In the genomic region with DNA sequence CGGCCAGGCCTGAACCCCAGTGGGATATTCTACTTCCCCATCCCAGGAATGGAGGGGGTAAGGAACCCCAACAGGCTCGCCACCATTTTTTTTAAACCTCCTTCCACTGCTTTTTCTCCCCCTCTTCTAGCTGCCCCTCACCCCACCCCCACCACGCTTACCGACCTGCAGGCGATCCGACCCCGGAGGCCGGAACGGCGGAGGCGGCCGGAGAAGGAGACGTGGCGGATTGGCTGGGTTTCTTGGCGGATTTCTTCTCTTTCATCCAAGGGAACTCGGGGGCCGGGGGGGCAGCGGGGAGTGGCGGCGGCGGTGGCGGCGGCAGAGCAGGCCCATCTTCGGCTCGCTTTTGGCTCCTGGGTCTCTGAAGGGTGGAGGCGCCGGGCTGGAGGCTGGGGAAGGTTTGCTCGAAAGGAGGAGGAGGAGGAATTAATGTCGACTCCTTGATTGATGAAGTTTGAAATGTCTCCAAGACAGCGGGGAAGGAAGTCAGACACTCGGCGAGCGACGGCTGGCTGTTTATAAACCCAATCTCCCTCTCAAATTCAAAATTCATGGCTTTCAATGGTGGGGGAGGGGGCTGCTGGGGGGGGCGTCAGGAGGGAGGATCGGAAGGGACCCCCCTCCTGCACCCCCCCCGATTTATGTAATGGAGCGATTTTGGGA, we compare ENCODE assay signal across 8 cellular contexts. TPM values are rescaled to one million over a fixed set of nuclear protein-coding genes. Genes with fewer than 3 reads are reported as not detected.
A peak's percentile ranks its signal among the peaks of the same experiment; 100 is the strongest.
DNase-seq lines count a peak whose midpoint lies in the region; TF ChIP-seq lines count a peak whose summit lies in the region.

No MANE protein-coding gene starts in this region.

- DNase-seq in ELR (ENCODE audit: low read depth) (peak; percentile 39), NCI-H69 (lab: John Stamatoyannopoulos, UW) (peak; percentile 80), amniotic epithelial cell (ENCODE audit: low read depth) (peak; percentile 94), immature natural killer cell (peak; percentile 32 to 47 (median 41)), spleen (no peak), RPMI8226 (no peak), dorsolateral prefrontal cortex (no peak), NCI-H1048 (lab: John Stamatoyannopoulos, UW) (no peak)

- H3K27ac ChIP-seq in spleen (peak overlapping the region; percentile 85 to 94 (median 88)), dorsolateral prefrontal cortex (peak overlapping the region in 1 of 59 donors; percentile 47)

- peaks cover 0 to 7% (median 0%) of the 10 kb centered on the region in 3 donors for H3K36me3 Mint-ChIP-seq in immature natural killer cell

- peaks cover 0 to 1% (median 0%) of the 10 kb centered on the region in 6 donors for H3K9me3 Mint-ChIP-seq in immature natural killer cell

- H3K4me1 ChIP-seq in spleen = peaks cover 2 to 94% (median 48%) of the 10 kb centered on the region in 6 donors

- H3K36me3 ChIP-seq in spleen = no peaks in the 10 kb centered on the region

- TF ChIP-seq CTCF in spleen (IDR thresholded peaks at IDR 0.05 in 8 of 11, conservative IDR thresholded peaks at IDR 0.05 in 3 of 11) (no peak), dorsolateral prefrontal cortex (IDR thresholded peaks at IDR 0.05 in 54 of 56, conservative IDR thresholded peaks at IDR 0.05 in 2 of 56; ENCODE audit: low read depth in 1 of 56, partially characterized antibody in 56 of 56) (no peak)

- H3K27ac Mint-ChIP-seq in immature natural killer cell = peak overlapping the region; percentile 85 to 99 (median 94)

- intact Hi-C loops in spleen (cut with DNase I; ENCODE audit: low total_unique reads) = no loop called here
- intact Hi-C loops in dorsolateral prefrontal cortex (cut with DNase I) = no loop called here

- H3K4me3 ChIP-seq in spleen = peak overlapping the region; percentile 48 to 79 (median 67)
- H3K4me3 ChIP-seq in dorsolateral prefrontal cortex = peak overlapping the region in 12 of 59 donors; percentile 1 to 47 (median 16)

- H3K9me3 ChIP-seq in spleen = no peaks in the 10 kb centered on the region

- peak overlapping the region; percentile 92 to 99 (median 95) for H3K4me3 Mint-ChIP-seq in immature natural killer cell

- no peak for TF ChIP-seq POLR2A in spleen (IDR thresholded peaks at IDR 0.05)

- H3K4me1 Mint-ChIP-seq in immature natural killer cell = peaks cover 73 to 80% of the 10 kb centered on the region in 2 donors

- peaks cover 0 to 84% (median 37%) of the 10 kb centered on the region in 7 donors for H3K27me3 ChIP-seq in spleen (replicated peaks in 1 of 7)
- H3K27me3 ChIP-seq in dorsolateral prefrontal cortex = peaks cover 19 to 100% (median 99%) of the 10 kb centered on the region in 45 donors

- H3K27me3 Mint-ChIP-seq in immature natural killer cell (ENCODE audit: low read depth in 3 of 3) = peaks cover 6 to 24% (median 7%) of the 10 kb centered on the region in 3 donors

- WGBS in spleen, 5 donors = 3 to 7% (median 4%) methylated on average over 37 to 38 of the region's 38 CpGs

RNA-seq across cellular contexts. Expression of a gene that starts 0.4 kb away (rescaled TPM):
- polyA plus RNA-seq in immature natural killer cell = 10 to 100 TPM; 15.9 to 32.6 (median 18.3) TPM
- total RNA-seq in spleen = 10 to 100 TPM in 4 of 7 donors, 1 to 10 TPM in 3; 5.9 to 21.9 (median 10.2) TPM
- 1 to 10 TPM; 7.2 to 8.2 (median 8.0) TPM for polyA plus RNA-seq in spleen
- total RNA-seq in dorsolateral prefrontal cortex = 1 to 10 TPM in 8 of 120 experiments, under 1 TPM in 20, not detected in 92; 0.26 to 1.7 (median 0.62) TPM

RNA-seq across cellular contexts. Expression of a gene that starts 13.7 kb away (rescaled TPM):
- not detected for polyA plus RNA-seq in immature natural killer cell
- total RNA-seq in spleen = not detected
- polyA plus RNA-seq in spleen = under 1 TPM in 1 of 3 donors, not detected in 2; 0.06 TPM
- not detected for total RNA-seq in dorsolateral prefrontal cortex

RNA-seq across cellular contexts. Expression of a gene that starts 33.7 kb away (rescaled TPM):
- under 1 TPM in 2 of 3 donors, not detected in 1; 0.14 to 0.53 TPM for polyA plus RNA-seq in immature natural killer cell
- 1 to 10 TPM; 1.9 to 6.4 (median 3.6) TPM for total RNA-seq in spleen
- polyA plus RNA-seq in spleen = 1 to 10 TPM; 2.3 to 2.7 (median 2.4) TPM
- total RNA-seq in dorsolateral prefrontal cortex = under 1 TPM in 9 of 120 experiments, not detected in 111; 0.13 to 0.32 (median 0.21) TPM

RNA-seq across cellular contexts. Expression of a gene that starts 45.6 kb away (rescaled TPM):
- under 1 TPM in 2 of 3 donors, not detected in 1; 0.26 to 0.45 TPM for polyA plus RNA-seq in immature natural killer cell
- total RNA-seq in spleen = 10 to 100 TPM in 4 of 7 donors, 1 to 10 TPM in 3; 6.8 to 23.1 (median 10.4) TPM
- 1 to 10 TPM; 3.6 to 7.8 (median 6.5) TPM for polyA plus RNA-seq in spleen
- total RNA-seq in dorsolateral prefrontal cortex = 1 to 10 TPM in 2 of 120 experiments, under 1 TPM in 18, not detected in 100; 0.11 to 1.4 (median 0.58) TPM

RNA-seq across cellular contexts. Expression of a gene that starts 49.1 kb away (rescaled TPM):
- polyA plus RNA-seq in immature natural killer cell = not detected
- 1 to 10 TPM in 3 of 7 donors, under 1 TPM in 4; 0.43 to 2.6 (median 0.67) TPM for total RNA-seq in spleen
- polyA plus RNA-seq in spleen = 1 to 10 TPM in 2 of 3 donors, under 1 TPM in 1; 0.91 to 1.5 (median 1.3) TPM
- total RNA-seq in dorsolateral prefrontal cortex = under 1 TPM in 1 of 120 experiments, not detected in 119; 0.23 TPM

Comparison
In these comparisons a context has a peak if more than half of its experiments do, and no peak if none do; other contexts are left out.
1. DNase-seq: peak in ELR (single experiment), NCI-H69 (single experiment), amniotic epithelial cell (single experiment) and immature natural killer cell (3 of 3); none in spleen (single experiment), RPMI8226 (single experiment), dorsolateral prefrontal cortex (0 of 10) and NCI-H1048 (single experiment).